Comparison of ENCODE assay signal across 8 cellular contexts in the genomic region with DNA sequence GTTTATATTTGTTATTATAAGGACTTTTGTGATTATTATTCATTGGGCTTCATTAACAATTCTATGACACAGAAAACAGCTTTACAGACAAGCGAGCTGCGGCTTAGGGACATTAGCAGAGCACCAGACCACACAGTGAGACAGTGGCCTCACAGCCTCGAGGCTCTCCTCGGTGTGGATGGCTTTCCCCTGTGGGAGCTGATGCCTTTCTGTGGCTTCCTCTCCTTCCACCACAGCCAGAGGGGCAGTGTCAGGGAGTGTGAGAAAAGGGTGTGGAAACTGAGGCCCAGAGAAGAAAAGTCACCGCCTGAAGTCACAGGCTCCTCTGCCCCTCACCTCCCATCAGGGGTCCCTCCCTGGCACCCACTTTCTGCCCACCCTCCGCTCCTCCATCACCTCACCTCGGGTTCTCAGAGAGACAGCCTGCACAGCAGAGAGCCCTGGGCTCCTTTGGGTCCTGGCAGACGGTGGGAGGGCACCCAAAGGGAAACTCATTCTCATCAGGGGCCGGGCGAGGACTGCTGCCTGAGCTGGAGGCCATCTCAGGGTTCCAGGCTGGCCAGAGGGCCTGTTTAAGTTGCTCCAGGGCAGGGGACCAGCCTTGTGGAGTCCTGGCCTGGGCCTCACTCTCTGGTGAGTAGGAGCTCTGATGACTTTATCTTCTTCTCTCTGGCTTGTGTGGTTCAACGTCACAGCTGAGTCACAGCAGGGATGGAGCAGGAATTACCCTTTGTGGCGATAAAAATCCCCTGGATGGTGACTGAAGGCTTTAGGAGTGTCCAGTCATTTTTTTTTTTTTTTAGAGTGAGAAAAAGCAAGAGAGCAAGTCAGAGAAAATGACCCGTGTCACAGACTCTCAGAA. TPM values are rescaled to one million over a fixed set of nuclear protein-coding genes. Genes with fewer than 3 reads are reported as not detected.
DNase-seq lines count a peak whose midpoint lies in the region; ATAC-seq and TF ChIP-seq lines count a peak whose summit lies in the region.

No MANE protein-coding gene starts in this region.

- peak; percentile 44 for ATAC-seq in HG02571 (IDR thresholded peaks at IDR 0.05; ENCODE audit: unreplicated experiment)
- ATAC-seq in stimulated activated naive CD8-positive, alpha-beta T cell treated with anti-CD3 and anti-CD28 coated beads, Interleukin-15, Interleukin-2, amounts not matched to agents 100 U/mL and 50 U/mL, for 24 hours, result peak; percentile 73

- H3K4me1 ChIP-seq in adipocyte (ENCODE audit: control insufficient read depth, insufficient read depth, low read length) (peaks cover 26% of the 10 kb centered on the region), mesenchymal stem cell (ENCODE audit: control insufficient read depth, insufficient read depth, low read depth, low read length) (peaks cover 21% of the 10 kb centered on the region)

- H2AK5ac ChIP-seq in mesenchymal stem cell (ENCODE audit: low read length, severe bottlenecking), result no peak overlapping the region

- H2BK15ac ChIP-seq in mesenchymal stem cell (ENCODE audit: low read depth, poor library complexity, severe bottlenecking), result peak overlapping the region; percentile 96

- H3K14ac ChIP-seq in mesenchymal stem cell (ENCODE audit: low read length in 2 of 2), result no peak overlapping the region

- H3K23ac ChIP-seq in mesenchymal stem cell (ENCODE audit: low read length in 2 of 2), result no peak overlapping the region

- peak overlapping the region; percentile 48 for H4K91ac ChIP-seq in mesenchymal stem cell (ENCODE audit: low read length)

- H3K36me3 ChIP-seq in adipocyte (ENCODE audit: control insufficient read depth, insufficient read depth, low read length, severe bottlenecking) (no peaks in the 10 kb centered on the region), mesenchymal stem cell (ENCODE audit: control insufficient read depth in 1 of 2, insufficient read depth in 2 of 2, low read depth in 1 of 2, low read length in 2 of 2) (no peaks in the 10 kb centered on the region)

- no peak overlapping the region for H2BK120ac ChIP-seq in mesenchymal stem cell (ENCODE audit: low read depth, low read length)

- H3K4me3 ChIP-seq in GM12864 (ENCODE audit: low read depth, low read length) (peak overlapping the region; percentile 80), adipocyte (ENCODE audit: low read length) (no peak overlapping the region), mesenchymal stem cell (ENCODE audit: insufficient read depth in 1 of 2, low read depth in 1 of 2, low read length in 2 of 2) (no peak overlapping the region)

- peaks cover 3% of the 10 kb centered on the region for H3K79me1 ChIP-seq in mesenchymal stem cell (replicated peaks; ENCODE audit: low read length, poor library complexity, severe bottlenecking)

- 65% methylated on average over 13 of the region's 13 CpGs for WGBS in mesenchymal stem cell

- DNase-seq in GM12864 (ENCODE audit: low read depth), result peak; percentile 78
- peak; percentile 86 for DNase-seq in adipocyte (ENCODE audit: low read depth)
- DNase-seq in mesenchymal stem cell, result peak; percentile 96
- peak; percentile 87 for DNase-seq in stimulated activated naive CD8-positive, alpha-beta T cell treated with anti-CD3 and anti-CD28 coated beads, Interleukin-15, Interleukin-2, amounts not matched to agents 100 U/mL and 50 U/mL, for 24 hours
- DNase-seq in COR-L47 (lab: John Stamatoyannopoulos, UW), result no peak
- DNase-seq in NCI-H524 treated with DMSO at 0.1 percent for 48 hours (lab: John Stamatoyannopoulos, UW), result no peak

- H4K8ac ChIP-seq in mesenchymal stem cell (ENCODE audit: low read length), result peak overlapping the region; percentile 78

- H3K4ac ChIP-seq in mesenchymal stem cell (ENCODE audit: low read depth in 1 of 2, low read length in 2 of 2), result peak overlapping the region; percentile 32 to 69

- H2BK5ac ChIP-seq in mesenchymal stem cell (ENCODE audit: low read depth, low read length, poor library complexity, severe bottlenecking), result no peak overlapping the region

- H3K4me2 ChIP-seq in mesenchymal stem cell (ENCODE audit: low read length, poor library complexity, severe bottlenecking), result no peak overlapping the region

- H3K27me3 ChIP-seq in adipocyte (replicated peaks; ENCODE audit: control insufficient read depth, insufficient read depth, low read length) (no peaks in the 10 kb centered on the region), mesenchymal stem cell (ENCODE audit: control insufficient read depth in 1 of 2, insufficient read depth in 1 of 2, low read length in 2 of 2) (no peaks in the 10 kb centered on the region)

- peak overlapping the region; percentile 26 for H3K9ac ChIP-seq in adipocyte (ENCODE audit: low read length)
- peak overlapping the region; percentile 66 for H3K9ac ChIP-seq in mesenchymal stem cell (ENCODE audit: low read length)

- peak overlapping the region; percentile 30 to 45 for H2BK12ac ChIP-seq in mesenchymal stem cell (ENCODE audit: low read length in 2 of 2)

- H3K9me3 ChIP-seq in adipocyte (ENCODE audit: control insufficient read depth, low read length), result no peaks in the 10 kb centered on the region
- no peaks in the 10 kb centered on the region for H3K9me3 ChIP-seq in mesenchymal stem cell (ENCODE audit: control insufficient read depth, low read length)

- no peak overlapping the region for H3K27ac ChIP-seq in mesenchymal stem cell (ENCODE audit: low read length, poor library complexity, severe bottlenecking)

- peak overlapping the region; percentile 29 for H2AFZ ChIP-seq in mesenchymal stem cell (ENCODE audit: low read depth, low read length)

- peak; percentile 42; the same call in 1 of the 2 replicates for TF ChIP-seq POLR2A in Raji (IDR thresholded peaks at IDR 0.05; ENCODE audit: insufficient read depth, low read depth, low read length)

- H3K18ac ChIP-seq in mesenchymal stem cell (ENCODE audit: low read depth in 1 of 2, low read length in 2 of 2), result peak overlapping the region; percentile 48 to 54

- TF ChIP-seq CTCF in GM12864 (IDR thresholded peaks at IDR 0.05; ENCODE audit: low read depth, low read length, missing control alignments), result no peak

RNA-seq across cellular contexts. Expression of a gene that starts 0.8 kb away (rescaled TPM):
- polyA plus RNA-seq in mesenchymal stem cell (2013, experiment 1 of 2), result 0.65 TPM
- 0.68 TPM for polyA plus RNA-seq in mesenchymal stem cell (2013, experiment 2 of 2)

RNA-seq across cellular contexts. Expression of a gene that starts 48.8 kb away (rescaled TPM):
- polyA plus RNA-seq in mesenchymal stem cell (2013, experiment 1 of 2), result 16.7 TPM
- polyA plus RNA-seq in mesenchymal stem cell (2013, experiment 2 of 2), result 15.1 TPM

Comparison
In these comparisons a context has a peak if more than half of its experiments do, and no peak if none do; other contexts are left out.
1. DNase-seq: peak in GM12864 (single experiment), adipocyte (single experiment), mesenchymal stem cell (single experiment) and stimulated activated naive CD8-positive, alpha-beta T cell treated with anti-CD3 and anti-CD28 coated beads, Interleukin-15, Interleukin-2, amounts not matched to agents 100 U/mL and 50 U/mL, for 24 hours (single experiment); none in COR-L47 (single experiment) and NCI-H524 treated with DMSO at 0.1 percent for 48 hours (single experiment).